ENCODE assay signal across 16 cellular contexts in genomic region chr7:73700581-73701134, GRCh38.
"Had no signal": no experiment of that assay in that cellular context is flagged by ENCODE, and none has a peak within 500 bp of the region (broad histone marks: within the 10 kb centered on the region; RNA-seq: fewer than 3 reads in every experiment).

No MANE protein-coding gene starts in this region.

- H3K4me1 ChIP-seq: colonic mucosa, thyroid gland had no signal

- ATAC-seq: esophagus mucosa; stimulated activated naive CD8-positive, alpha-beta T cell treated with anti-CD3 and anti-CD28 coated beads, Interleukin-15, Interleukin-2, amounts not matched to agents 100 U/mL and 50 U/mL, for 24 hours had no signal

- H3K9me3 ChIP-seq: colonic mucosa, heart left ventricle, right atrium auricular region, suprapubic skin, thyroid gland had no signal

- H3K27ac ChIP-seq: colonic mucosa, heart left ventricle, right atrium auricular region, suprapubic skin, thyroid gland had no signal

- H3K9me3 Mint-ChIP-seq: nephron, type B pancreatic cell had no signal

- DNase-seq: hippocampal formation, left ventricle myocardium superior, midbrain had no signal

- H3K27me3 ChIP-seq: colonic mucosa, heart left ventricle, right atrium auricular region, suprapubic skin, thyroid gland had no signal

- H3K4me3 Mint-ChIP-seq: nephron had no signal

- H3K4me3 ChIP-seq: colonic mucosa, heart left ventricle, lung, right atrium auricular region, smooth muscle cell, suprapubic skin, thyroid gland had no signal

- H3K4me2 ChIP-seq: smooth muscle cell had no signal

- FAIRE-seq: frontal cortex, urothelium cell line had no signal

- H3K27me3 Mint-ChIP-seq: type B pancreatic cell had no signal

- H3K36me3 ChIP-seq: colonic mucosa had no signal
